Comparison of ENCODE assay signal across 11 cellular contexts in the genomic region with DNA sequence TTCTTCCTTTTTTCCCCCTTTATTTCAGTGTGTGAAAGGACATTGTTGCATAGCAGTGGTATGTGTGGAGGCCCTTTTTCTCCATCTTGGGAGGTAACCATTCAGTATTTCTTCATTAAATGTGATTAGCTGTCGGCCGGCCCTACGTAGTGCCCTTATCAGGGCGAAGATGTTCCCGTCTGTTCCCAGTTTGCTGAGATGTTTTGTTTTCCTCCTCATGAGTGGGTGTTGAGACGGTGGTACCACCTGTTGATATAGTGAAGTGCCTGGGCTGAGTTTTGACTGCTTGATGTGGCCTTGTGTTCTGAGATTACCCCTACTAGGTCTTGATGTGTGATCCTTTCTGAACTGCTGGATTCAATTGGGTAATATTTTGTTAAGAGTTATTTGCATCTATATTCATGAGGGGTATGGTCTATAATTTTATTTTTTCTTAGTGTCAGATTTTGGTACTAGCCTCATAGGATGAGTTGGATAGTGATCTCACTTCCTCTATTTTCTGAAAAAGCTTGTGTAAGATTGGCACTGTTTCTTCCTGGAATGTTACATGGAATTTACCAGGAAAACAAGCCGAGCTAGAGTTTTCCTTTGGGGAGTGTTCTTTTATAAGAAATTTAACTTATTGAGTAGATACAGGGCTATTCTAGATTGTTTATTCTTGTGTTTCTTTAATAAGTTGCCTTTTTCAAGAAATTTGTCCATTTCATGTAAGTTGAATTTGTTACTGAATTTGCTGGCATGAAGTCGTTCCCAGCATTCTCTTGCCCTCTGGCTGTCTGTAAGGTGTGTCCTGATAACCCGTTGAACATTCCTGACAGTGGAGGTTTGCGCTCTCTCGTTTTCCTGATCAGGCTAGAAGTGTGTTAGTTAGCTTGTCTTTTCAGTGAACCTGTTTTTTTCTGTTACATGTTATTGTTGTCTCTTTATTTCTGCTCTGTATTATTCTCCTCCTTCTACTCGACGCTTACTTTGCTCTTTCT. TPM values are rescaled to one million over a fixed set of nuclear protein-coding genes. Genes with fewer than 3 reads are reported as not detected.
DNase-seq lines count a peak whose midpoint lies in the region; ATAC-seq, FAIRE-seq and TF ChIP-seq lines count a peak whose summit lies in the region.
"Had no signal": no experiment of that assay in that cellular context is flagged by ENCODE, and none has a peak within 500 bp of the region (broad histone marks: within the 10 kb centered on the region; RNA-seq: fewer than 3 reads in every experiment).

No MANE protein-coding gene starts in this region.

- DNase-seq in AG08396 (ENCODE audit: low spot score) (peak; percentile 59), EL (peak; percentile 38), HepG2 (ENCODE audit: low spot score) (no peak), NCI-H69 (lab: John Stamatoyannopoulos, UW) (no peak)
- no peak for DNase-seq in activated T-helper 2 cell treated with anti-CD3 and anti-CD28 coated beads, Interferon-gamma antibody, Interleukin-2, Interleukin-4, amounts not matched to agents 10 μg/mL and 5 μg/mL and 100 μg/mL, durations not matched to agents 14 hours and 24 hours and 36 hours (ENCODE audit: low spot score)
- no peak for DNase-seq in activated CD4-positive, CD25-positive, alpha-beta regulatory T cell (lab: John Stamatoyannopoulos, UW)
- DNase-seq: activated CD4-positive, alpha-beta memory T cell treated with anti-CD3 and anti-CD28 coated beads for 36 hours; activated naive CD8-positive, alpha-beta T cell treated with anti-CD3 and anti-CD28 coated beads, Interleukin-2, amount 10 ng/mL, durations not matched to agents 7 days and 5 days had no signal

- no peaks in the 10 kb centered on the region for H4K20me1 ChIP-seq in HepG2 (ENCODE audit: insufficient read depth, low read length)

- no peaks in the 10 kb centered on the region for H3K9me3 ChIP-seq in HepG2 (ENCODE audit: low read length)
- H3K9me3 ChIP-seq: vagina had no signal

- H3K27ac ChIP-seq in HepG2 (ENCODE audit: extremely low read length, insufficient read depth, low read length), result no peak overlapping the region
- H3K27ac ChIP-seq: vagina had no signal

- H3K27me3 ChIP-seq in HepG2 (ENCODE audit: control insufficient read depth in 1 of 2, insufficient read depth in 2 of 2, low read length in 2 of 2), result no peaks in the 10 kb centered on the region; a peak in 1 of 5 replicates
- H3K27me3 ChIP-seq: vagina had no signal

- CTCF ChIA-PET in HepG2 (lab: Yijun Ruan, JAX; ENCODE audit: low intra/inter-chr PET ratio, low total read pairs), result no interaction called here

- no peak for ATAC-seq in HepG2
- ATAC-seq in GM19455 (IDR thresholded peaks at IDR 0.05; ENCODE audit: unreplicated experiment), result no peak
- no peak for ATAC-seq in HG03342 (IDR thresholded peaks at IDR 0.05; ENCODE audit: unreplicated experiment)

- TF ChIP-seq RAD21 in HepG2 (CRISPR knock-in tag; IDR thresholded peaks at IDR 0.05), result no peak

- H3K9me3 Mint-ChIP-seq in activated T-helper 2 cell treated with anti-CD3 and anti-CD28 coated beads, Interferon-gamma antibody, Interleukin-2, Interleukin-4, amounts not matched to agents 10 μg/mL and 5 μg/mL and 100 μg/mL, durations not matched to agents 14 hours and 24 hours and 36 hours, result no peaks in the 10 kb centered on the region
- H3K9me3 Mint-ChIP-seq: activated CD4-positive, alpha-beta memory T cell treated with anti-CD3 and anti-CD28 coated beads for 36 hours; activated naive CD8-positive, alpha-beta T cell treated with anti-CD3 and anti-CD28 coated beads, Interleukin-2, amount 10 ng/mL, durations not matched to agents 7 days and 5 days had no signal

- no peak for TF ChIP-seq POLR2A in HepG2 (IDR thresholded peaks at IDR 0.05; ENCODE audit: insufficient read depth in 1 of 2, low read depth in 2 of 2, low read length in 2 of 2)

- in situ Hi-C loops in HepG2 (cut with HindIII; ENCODE audit: extremely low pct_ligation_motif_present, low pct_unique_long_range_greater_than_20kb), result no loop called here

- H3K4me3 ChIP-seq in HepG2 (replicated peaks in 1 of 3; ENCODE audit: insufficient read depth in 1 of 3, low read depth in 2 of 3, low read length in 3 of 3), result no peak overlapping the region
- H3K4me3 ChIP-seq: vagina had no signal

- no peak for FAIRE-seq in HepG2 (lab: Jason Lieb, UNC)

- peaks cover 50% of the 10 kb centered on the region for H3K79me2 ChIP-seq in HepG2 (ENCODE audit: insufficient read depth, low read length)

- H3K36me3 ChIP-seq in HepG2 (replicated peaks in 1 of 2; ENCODE audit: control insufficient read depth in 1 of 2, insufficient read depth in 2 of 2, low read length in 2 of 2), result peaks cover 9 to 21% of the 10 kb centered on the region in 2 experiments

- peak overlapping the region; percentile 6 for H3K27ac Mint-ChIP-seq in activated T-helper 2 cell treated with anti-CD3 and anti-CD28 coated beads, Interferon-gamma antibody, Interleukin-2, Interleukin-4, amounts not matched to agents 10 μg/mL and 5 μg/mL and 100 μg/mL, durations not matched to agents 14 hours and 24 hours and 36 hours
- H3K27ac Mint-ChIP-seq: activated CD4-positive, alpha-beta memory T cell treated with anti-CD3 and anti-CD28 coated beads for 36 hours; activated naive CD8-positive, alpha-beta T cell treated with anti-CD3 and anti-CD28 coated beads, Interleukin-2, amount 10 ng/mL, durations not matched to agents 7 days and 5 days had no signal

- TF ChIP-seq CTCF in HepG2 (CRISPR knock-in tag; IDR thresholded peaks at IDR 0.05), result no peak

- H3K4me3 Mint-ChIP-seq in activated T-helper 2 cell treated with anti-CD3 and anti-CD28 coated beads, Interferon-gamma antibody, Interleukin-2, Interleukin-4, amounts not matched to agents 10 μg/mL and 5 μg/mL and 100 μg/mL, durations not matched to agents 14 hours and 24 hours and 36 hours (ENCODE audit: low read depth), result no peak overlapping the region
- H3K4me3 Mint-ChIP-seq: activated CD4-positive, alpha-beta memory T cell treated with anti-CD3 and anti-CD28 coated beads for 36 hours; activated naive CD8-positive, alpha-beta T cell treated with anti-CD3 and anti-CD28 coated beads, Interleukin-2, amount 10 ng/mL, durations not matched to agents 7 days and 5 days had no signal

- H3K4me2 ChIP-seq in HepG2 (ENCODE audit: low read depth, low read length), result no peak overlapping the region

- POLR2A ChIA-PET in HepG2 (lab: Yijun Ruan, JAX), result interaction anchor here (0.9 to 1.2 kb wide), 2 partner anchors 11 to 15 kb away, joined by 3 to 4 read pairs; no protein-coding TSS in a partner anchor

- intact Hi-C loops in activated T-helper 2 cell treated with anti-CD3 and anti-CD28 coated beads, Interferon-gamma antibody, Interleukin-2, Interleukin-4, amounts not matched to agents 10 μg/mL and 5 μg/mL and 100 μg/mL, durations not matched to agents 14 hours and 24 hours and 36 hours (cut with micrococcal nuclease), result no loop called here
- intact Hi-C loops in HepG2 (cut with micrococcal nuclease; ENCODE audit: unreplicated experiment), result no loop called here

- peaks cover 41% of the 10 kb centered on the region for H3K4me1 ChIP-seq in HepG2 (ENCODE audit: insufficient read depth, low read length)

- no peak overlapping the region for H3K9ac ChIP-seq in HepG2 (ENCODE audit: insufficient read depth, low read depth, low read length)

- 94% methylated on average over 13 of the region's 13 CpGs for WGBS in HepG2 (ENCODE audit: low lambda C conversion rate)

- no TSS peak for BruUV-seq in HepG2 (replicated peaks; lab: Mats Ljungman, UMichigan)

- H3K27me3 Mint-ChIP-seq in activated T-helper 2 cell treated with anti-CD3 and anti-CD28 coated beads, Interferon-gamma antibody, Interleukin-2, Interleukin-4, amounts not matched to agents 10 μg/mL and 5 μg/mL and 100 μg/mL, durations not matched to agents 14 hours and 24 hours and 36 hours (ENCODE audit: low read depth), result no peaks in the 10 kb centered on the region
- H3K27me3 Mint-ChIP-seq: activated CD4-positive, alpha-beta memory T cell treated with anti-CD3 and anti-CD28 coated beads for 36 hours; activated naive CD8-positive, alpha-beta T cell treated with anti-CD3 and anti-CD28 coated beads, Interleukin-2, amount 10 ng/mL, durations not matched to agents 7 days and 5 days had no signal

- H2AFZ ChIP-seq in HepG2 (ENCODE audit: low read length), result no peak overlapping the region

- H3K36me3 Mint-ChIP-seq in activated T-helper 2 cell treated with anti-CD3 and anti-CD28 coated beads, Interferon-gamma antibody, Interleukin-2, Interleukin-4, amounts not matched to agents 10 μg/mL and 5 μg/mL and 100 μg/mL, durations not matched to agents 14 hours and 24 hours and 36 hours (ENCODE audit: low read depth), result peaks cover 14% of the 10 kb centered on the region

- H3K4me1 Mint-ChIP-seq in activated T-helper 2 cell treated with anti-CD3 and anti-CD28 coated beads, Interferon-gamma antibody, Interleukin-2, Interleukin-4, amounts not matched to agents 10 μg/mL and 5 μg/mL and 100 μg/mL, durations not matched to agents 14 hours and 24 hours and 36 hours (ENCODE audit: low read depth), result peaks cover 19% of the 10 kb centered on the region

- no peak for TF ChIP-seq EP300 in HepG2 (IDR thresholded peaks at IDR 0.05; ENCODE audit: low read depth in 2 of 2, low read length in 2 of 2)
- no peak for TF ChIP-seq EP300 in HepG2 (CRISPR knock-in tag; IDR thresholded peaks at IDR 0.05; ENCODE audit: borderline replicate concordance)

RNA-seq across cellular contexts. Expression of gene MTG2, which starts 4.3 kb away (rescaled TPM):
- 34.0 and 40.2 TPM in 2 replicates for total RNA-seq in activated T-helper 2 cell treated with anti-CD3 and anti-CD28 coated beads, Interferon-gamma antibody, Interleukin-2, Interleukin-4, amounts not matched to agents 10 μg/mL and 5 μg/mL and 100 μg/mL, durations not matched to agents 14 hours and 24 hours and 36 hours
- total RNA-seq in HepG2 (2016; rRNA removed; fragmentation: Illumina TruSeq; extraction: Trizol), result 31.3 and 37.8 TPM in 2 replicates
- total RNA-seq in HepG2 (2016; cell fraction: cytosol; rRNA removed; fragmentation: Illumina TruSeq; extraction: Trizol; ENCODE audit: low read depth), result 14.9 and 15.3 TPM in 2 replicates
- 30.0 and 35.2 TPM in 2 replicates for total RNA-seq in HepG2 (2016; cell fraction: insoluble cytoplasmic fraction; rRNA removed; fragmentation: Illumina TruSeq; extraction: Trizol)
- 20.4 and 23.8 TPM in 2 replicates for total RNA-seq in HepG2 (2016; cell fraction: membrane; rRNA removed; fragmentation: Illumina TruSeq; extraction: Trizol)
- 23.8 and 28.4 TPM in 2 replicates for total RNA-seq in HepG2 (2016; cell fraction: nucleus; rRNA removed; fragmentation: Illumina TruSeq; extraction: Trizol)
- 20.4 and 22.5 TPM in 2 replicates for polyA plus RNA-seq in HepG2 (2011; rRNA removed)
- 19.5 and 23.4 TPM in 2 replicates for polyA plus RNA-seq in HepG2 (2011; cell fraction: cytosol; rRNA removed)
- polyA plus RNA-seq in HepG2 (2011; cell fraction: nucleus; rRNA removed), result 31.1 and 31.2 TPM in 2 replicates
- polyA plus RNA-seq in HepG2 (2012), result 21.4 and 26.9 TPM in 2 replicates
- polyA plus RNA-seq in HepG2 (2016; cell fraction: cytosol; fragmentation: Illumina TruSeq; extraction: Trizol; ENCODE audit: low read depth), result 13.5 and 13.6 TPM in 2 replicates
- polyA plus RNA-seq in HepG2 (2016; cell fraction: insoluble cytoplasmic fraction; fragmentation: Illumina TruSeq; extraction: Trizol; ENCODE audit: low read depth), result 33.7 and 36.3 TPM in 2 replicates
- polyA plus RNA-seq in HepG2 (2016; cell fraction: membrane; fragmentation: Illumina TruSeq; extraction: Trizol; ENCODE audit: low read depth), result 18.0 and 19.8 TPM in 2 replicates
- polyA plus RNA-seq in HepG2 (2016; cell fraction: nucleus; fragmentation: Illumina TruSeq; extraction: Trizol; ENCODE audit: insufficient read depth, low read depth), result 87.6 and 92.7 TPM in 2 replicates
- 27.2 and 36.2 TPM in 2 replicates for polyA minus RNA-seq in HepG2 (2011; rRNA and poly(A)+ RNA removed; ENCODE audit: low replicate concordance)
- polyA minus RNA-seq in HepG2 (2011; cell fraction: cytosol; rRNA and poly(A)+ RNA removed), result 13.0 and 15.4 TPM in 2 replicates
- polyA minus RNA-seq in HepG2 (2011; cell fraction: nucleus; rRNA and poly(A)+ RNA removed), result 16.7 and 20.9 TPM in 2 replicates

RNA-seq across cellular contexts. Expression of gene HRH3, which starts 32.9 kb away (rescaled TPM):
- total RNA-seq in activated T-helper 2 cell treated with anti-CD3 and anti-CD28 coated beads, Interferon-gamma antibody, Interleukin-2, Interleukin-4, amounts not matched to agents 10 μg/mL and 5 μg/mL and 100 μg/mL, durations not matched to agents 14 hours and 24 hours and 36 hours, result not detected in 2 replicates
- total RNA-seq in HepG2 (2016; rRNA removed; fragmentation: Illumina TruSeq; extraction: Trizol), result 0.10 and 0.18 TPM in 2 replicates
- total RNA-seq in HepG2 (2016; cell fraction: cytosol; rRNA removed; fragmentation: Illumina TruSeq; extraction: Trizol; ENCODE audit: low read depth), result 0.10 TPM in 1 of 2 replicates, not detected in the other
- total RNA-seq in HepG2 (2016; cell fraction: insoluble cytoplasmic fraction; rRNA removed; fragmentation: Illumina TruSeq; extraction: Trizol), result 0.06 TPM in 1 of 2 replicates, not detected in the other
- total RNA-seq in HepG2 (2016; cell fraction: membrane; rRNA removed; fragmentation: Illumina TruSeq; extraction: Trizol), result 0.12 and 0.14 TPM in 2 replicates
- total RNA-seq in HepG2 (2016; cell fraction: nucleus; rRNA removed; fragmentation: Illumina TruSeq; extraction: Trizol), result not detected in 2 replicates
- polyA plus RNA-seq in HepG2 (2011; rRNA removed), result not detected in 2 replicates
- polyA plus RNA-seq in HepG2 (2011; cell fraction: cytosol; rRNA removed), result not detected in 2 replicates
- polyA plus RNA-seq in HepG2 (2011; cell fraction: nucleus; rRNA removed), result not detected in 2 replicates
- polyA plus RNA-seq in HepG2 (2012), result 0.08 TPM in 1 of 2 replicates, not detected in the other
- polyA plus RNA-seq in HepG2 (2016; cell fraction: cytosol; fragmentation: Illumina TruSeq; extraction: Trizol; ENCODE audit: low read depth), result 0.08 TPM in 1 of 2 replicates, not detected in the other
- polyA plus RNA-seq in HepG2 (2016; cell fraction: insoluble cytoplasmic fraction; fragmentation: Illumina TruSeq; extraction: Trizol; ENCODE audit: low read depth), result 0.34 TPM in 1 of 2 replicates, not detected in the other
- 0.17 TPM in 2 replicates for polyA plus RNA-seq in HepG2 (2016; cell fraction: membrane; fragmentation: Illumina TruSeq; extraction: Trizol; ENCODE audit: low read depth)
- not detected in 2 replicates for polyA plus RNA-seq in HepG2 (2016; cell fraction: nucleus; fragmentation: Illumina TruSeq; extraction: Trizol; ENCODE audit: insufficient read depth, low read depth)
- polyA minus RNA-seq in HepG2 (2011; rRNA and poly(A)+ RNA removed; ENCODE audit: low replicate concordance), result not detected in 2 replicates
- polyA minus RNA-seq in HepG2 (2011; cell fraction: cytosol; rRNA and poly(A)+ RNA removed), result not detected in 2 replicates
- not detected in 2 replicates for polyA minus RNA-seq in HepG2 (2011; cell fraction: nucleus; rRNA and poly(A)+ RNA removed)
- total RNA-seq: activated CD4-positive, alpha-beta memory T cell treated with anti-CD3 and anti-CD28 coated beads for 36 hours; activated naive CD8-positive, alpha-beta T cell treated with anti-CD3 and anti-CD28 coated beads, Interleukin-2, amount 10 ng/mL, durations not matched to agents 7 days and 5 days; vagina had no signal

RNA-seq across cellular contexts. Expression of gene SS18L1, which starts 43.6 kb away (rescaled TPM):
- total RNA-seq in activated T-helper 2 cell treated with anti-CD3 and anti-CD28 coated beads, Interferon-gamma antibody, Interleukin-2, Interleukin-4, amounts not matched to agents 10 μg/mL and 5 μg/mL and 100 μg/mL, durations not matched to agents 14 hours and 24 hours and 36 hours, result 26.0 and 30.7 TPM in 2 replicates
- total RNA-seq in HepG2 (2016; rRNA removed; fragmentation: Illumina TruSeq; extraction: Trizol), result 15.3 and 17.8 TPM in 2 replicates
- 8.6 and 10.0 TPM in 2 replicates for total RNA-seq in HepG2 (2016; cell fraction: cytosol; rRNA removed; fragmentation: Illumina TruSeq; extraction: Trizol; ENCODE audit: low read depth)
- total RNA-seq in HepG2 (2016; cell fraction: insoluble cytoplasmic fraction; rRNA removed; fragmentation: Illumina TruSeq; extraction: Trizol), result 14.3 and 17.3 TPM in 2 replicates
- total RNA-seq in HepG2 (2016; cell fraction: membrane; rRNA removed; fragmentation: Illumina TruSeq; extraction: Trizol), result 13.2 and 13.6 TPM in 2 replicates
- 21.3 and 26.0 TPM in 2 replicates for total RNA-seq in HepG2 (2016; cell fraction: nucleus; rRNA removed; fragmentation: Illumina TruSeq; extraction: Trizol)
- 27.6 and 32.0 TPM in 2 replicates for polyA plus RNA-seq in HepG2 (2011; rRNA removed)
- 13.9 and 24.3 TPM in 2 replicates for polyA plus RNA-seq in HepG2 (2011; cell fraction: cytosol; rRNA removed)
- polyA plus RNA-seq in HepG2 (2011; cell fraction: nucleus; rRNA removed), result 94.6 and 141 TPM in 2 replicates
- polyA plus RNA-seq in HepG2 (2012), result 16.9 and 17.6 TPM in 2 replicates
- 2.6 and 2.8 TPM in 2 replicates for polyA plus RNA-seq in HepG2 (2016; cell fraction: cytosol; fragmentation: Illumina TruSeq; extraction: Trizol; ENCODE audit: low read depth)
- 12.8 and 13.4 TPM in 2 replicates for polyA plus RNA-seq in HepG2 (2016; cell fraction: insoluble cytoplasmic fraction; fragmentation: Illumina TruSeq; extraction: Trizol; ENCODE audit: low read depth)
- 5.4 and 6.3 TPM in 2 replicates for polyA plus RNA-seq in HepG2 (2016; cell fraction: membrane; fragmentation: Illumina TruSeq; extraction: Trizol; ENCODE audit: low read depth)
- 60.6 and 69.1 TPM in 2 replicates for polyA plus RNA-seq in HepG2 (2016; cell fraction: nucleus; fragmentation: Illumina TruSeq; extraction: Trizol; ENCODE audit: insufficient read depth, low read depth)
- 32.8 and 53.5 TPM in 2 replicates for polyA minus RNA-seq in HepG2 (2011; rRNA and poly(A)+ RNA removed; ENCODE audit: low replicate concordance)
- 14.5 and 16.4 TPM in 2 replicates for polyA minus RNA-seq in HepG2 (2011; cell fraction: cytosol; rRNA and poly(A)+ RNA removed)
- 30.1 and 33.4 TPM in 2 replicates for polyA minus RNA-seq in HepG2 (2011; cell fraction: nucleus; rRNA and poly(A)+ RNA removed)

RNA-seq across cellular contexts. Expression of gene PSMA7, which starts 44.0 kb away (rescaled TPM):
- total RNA-seq in activated T-helper 2 cell treated with anti-CD3 and anti-CD28 coated beads, Interferon-gamma antibody, Interleukin-2, Interleukin-4, amounts not matched to agents 10 μg/mL and 5 μg/mL and 100 μg/mL, durations not matched to agents 14 hours and 24 hours and 36 hours, result 405 and 434 TPM in 2 replicates
- total RNA-seq in HepG2 (2016; rRNA removed; fragmentation: Illumina TruSeq; extraction: Trizol), result 531 and 639 TPM in 2 replicates
- total RNA-seq in HepG2 (2016; cell fraction: cytosol; rRNA removed; fragmentation: Illumina TruSeq; extraction: Trizol; ENCODE audit: low read depth), result 280 and 300 TPM in 2 replicates
- 555 and 661 TPM in 2 replicates for total RNA-seq in HepG2 (2016; cell fraction: insoluble cytoplasmic fraction; rRNA removed; fragmentation: Illumina TruSeq; extraction: Trizol)
- 259 and 300 TPM in 2 replicates for total RNA-seq in HepG2 (2016; cell fraction: membrane; rRNA removed; fragmentation: Illumina TruSeq; extraction: Trizol)
- 259 and 270 TPM in 2 replicates for total RNA-seq in HepG2 (2016; cell fraction: nucleus; rRNA removed; fragmentation: Illumina TruSeq; extraction: Trizol)
- polyA plus RNA-seq in HepG2 (2011; rRNA removed), result 571 and 631 TPM in 2 replicates
- polyA plus RNA-seq in HepG2 (2011; cell fraction: cytosol; rRNA removed), result 539 and 602 TPM in 2 replicates
- 375 and 401 TPM in 2 replicates for polyA plus RNA-seq in HepG2 (2011; cell fraction: nucleus; rRNA removed)
- polyA plus RNA-seq in HepG2 (2012), result 283 and 330 TPM in 2 replicates
- 290 and 328 TPM in 2 replicates for polyA plus RNA-seq in HepG2 (2016; cell fraction: cytosol; fragmentation: Illumina TruSeq; extraction: Trizol; ENCODE audit: low read depth)
- polyA plus RNA-seq in HepG2 (2016; cell fraction: insoluble cytoplasmic fraction; fragmentation: Illumina TruSeq; extraction: Trizol; ENCODE audit: low read depth), result 656 and 720 TPM in 2 replicates
- 233 and 270 TPM in 2 replicates for polyA plus RNA-seq in HepG2 (2016; cell fraction: membrane; fragmentation: Illumina TruSeq; extraction: Trizol; ENCODE audit: low read depth)
- 418 and 431 TPM in 2 replicates for polyA plus RNA-seq in HepG2 (2016; cell fraction: nucleus; fragmentation: Illumina TruSeq; extraction: Trizol; ENCODE audit: insufficient read depth, low read depth)
- 380 and 541 TPM in 2 replicates for polyA minus RNA-seq in HepG2 (2011; rRNA and poly(A)+ RNA removed; ENCODE audit: low replicate concordance)
- polyA minus RNA-seq in HepG2 (2011; cell fraction: cytosol; rRNA and poly(A)+ RNA removed), result 93.0 and 111 TPM in 2 replicates
- polyA minus RNA-seq in HepG2 (2011; cell fraction: nucleus; rRNA and poly(A)+ RNA removed), result 111 and 120 TPM in 2 replicates

RNA-seq across cellular contexts. Expression of gene OSBPL2, which starts 51.1 kb away (rescaled TPM):
- 29.3 and 29.9 TPM in 2 replicates for total RNA-seq in activated T-helper 2 cell treated with anti-CD3 and anti-CD28 coated beads, Interferon-gamma antibody, Interleukin-2, Interleukin-4, amounts not matched to agents 10 μg/mL and 5 μg/mL and 100 μg/mL, durations not matched to agents 14 hours and 24 hours and 36 hours
- 37.4 and 41.5 TPM in 2 replicates for total RNA-seq in HepG2 (2016; rRNA removed; fragmentation: Illumina TruSeq; extraction: Trizol)
- 19.3 and 19.7 TPM in 2 replicates for total RNA-seq in HepG2 (2016; cell fraction: cytosol; rRNA removed; fragmentation: Illumina TruSeq; extraction: Trizol; ENCODE audit: low read depth)
- 37.3 and 39.8 TPM in 2 replicates for total RNA-seq in HepG2 (2016; cell fraction: insoluble cytoplasmic fraction; rRNA removed; fragmentation: Illumina TruSeq; extraction: Trizol)
- 18.5 and 19.9 TPM in 2 replicates for total RNA-seq in HepG2 (2016; cell fraction: membrane; rRNA removed; fragmentation: Illumina TruSeq; extraction: Trizol)
- total RNA-seq in HepG2 (2016; cell fraction: nucleus; rRNA removed; fragmentation: Illumina TruSeq; extraction: Trizol), result 31.6 and 31.7 TPM in 2 replicates
- 18.5 and 20.5 TPM in 2 replicates for polyA plus RNA-seq in HepG2 (2011; rRNA removed)
- polyA plus RNA-seq in HepG2 (2011; cell fraction: cytosol; rRNA removed), result 11.8 and 12.2 TPM in 2 replicates
- polyA plus RNA-seq in HepG2 (2011; cell fraction: nucleus; rRNA removed), result 64.3 and 72.2 TPM in 2 replicates
- 29.8 and 30.8 TPM in 2 replicates for polyA plus RNA-seq in HepG2 (2012)
- 3.5 and 4.8 TPM in 2 replicates for polyA plus RNA-seq in HepG2 (2016; cell fraction: cytosol; fragmentation: Illumina TruSeq; extraction: Trizol; ENCODE audit: low read depth)
- polyA plus RNA-seq in HepG2 (2016; cell fraction: insoluble cytoplasmic fraction; fragmentation: Illumina TruSeq; extraction: Trizol; ENCODE audit: low read depth), result 31.7 and 35.2 TPM in 2 replicates
- 9.5 and 9.7 TPM in 2 replicates for polyA plus RNA-seq in HepG2 (2016; cell fraction: membrane; fragmentation: Illumina TruSeq; extraction: Trizol; ENCODE audit: low read depth)
- 69.1 and 71.6 TPM in 2 replicates for polyA plus RNA-seq in HepG2 (2016; cell fraction: nucleus; fragmentation: Illumina TruSeq; extraction: Trizol; ENCODE audit: insufficient read depth, low read depth)
- 28.3 and 39.1 TPM in 2 replicates for polyA minus RNA-seq in HepG2 (2011; rRNA and poly(A)+ RNA removed; ENCODE audit: low replicate concordance)
- 11.3 and 14.2 TPM in 2 replicates for polyA minus RNA-seq in HepG2 (2011; cell fraction: cytosol; rRNA and poly(A)+ RNA removed)
- polyA minus RNA-seq in HepG2 (2011; cell fraction: nucleus; rRNA and poly(A)+ RNA removed), result 62.2 and 69.3 TPM in 2 replicates

Comparison
In these comparisons a context has a peak if more than half of its experiments do, and no peak if none do; other contexts are left out.
1. DNase-seq: peak in AG08396 (single experiment) and EL (single experiment); none in activated T-helper 2 cell treated with anti-CD3 and anti-CD28 coated beads, Interferon-gamma antibody, Interleukin-2, Interleukin-4, amounts not matched to agents 10 μg/mL and 5 μg/mL and 100 μg/mL, durations not matched to agents 14 hours and 24 hours and 36 hours (single experiment), HepG2 (single experiment), NCI-H69 (single experiment) and activated CD4-positive, CD25-positive, alpha-beta regulatory T cell (0 of 4).